In the genomic region with DNA sequence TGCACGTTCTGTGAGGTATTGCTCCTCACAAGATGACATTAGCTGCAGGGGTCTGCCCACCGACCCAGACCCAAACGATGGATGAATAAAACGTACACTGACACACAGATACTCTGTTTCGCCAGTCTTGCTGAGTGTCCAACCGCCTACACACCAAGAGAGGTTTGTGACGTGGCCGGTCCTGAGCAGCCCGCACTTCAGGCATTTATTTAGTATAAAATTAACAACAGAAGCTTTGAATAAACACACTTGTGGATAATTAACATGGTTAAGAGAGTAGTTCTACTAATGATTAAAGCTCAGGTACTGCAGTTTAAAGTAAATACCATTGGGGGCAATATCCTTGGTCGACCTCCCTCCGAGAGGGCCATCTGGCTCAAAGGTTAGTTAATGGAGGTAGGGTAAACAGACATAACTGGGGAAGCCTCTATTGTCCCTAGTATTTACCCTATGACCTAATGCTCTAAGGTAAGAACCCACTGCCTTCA, we compare ENCODE assay signal across 1 cellular context.
TF ChIP-seq lines count a peak whose summit lies in the region.

No MANE protein-coding gene starts in this region.

TF ChIP-seq in HepG2, 621 proteins besides CTCF, POLR2A, EP300 and RAD21 (continued from another document and continues in another):
- TF ChIP-seq, protein P1, sequence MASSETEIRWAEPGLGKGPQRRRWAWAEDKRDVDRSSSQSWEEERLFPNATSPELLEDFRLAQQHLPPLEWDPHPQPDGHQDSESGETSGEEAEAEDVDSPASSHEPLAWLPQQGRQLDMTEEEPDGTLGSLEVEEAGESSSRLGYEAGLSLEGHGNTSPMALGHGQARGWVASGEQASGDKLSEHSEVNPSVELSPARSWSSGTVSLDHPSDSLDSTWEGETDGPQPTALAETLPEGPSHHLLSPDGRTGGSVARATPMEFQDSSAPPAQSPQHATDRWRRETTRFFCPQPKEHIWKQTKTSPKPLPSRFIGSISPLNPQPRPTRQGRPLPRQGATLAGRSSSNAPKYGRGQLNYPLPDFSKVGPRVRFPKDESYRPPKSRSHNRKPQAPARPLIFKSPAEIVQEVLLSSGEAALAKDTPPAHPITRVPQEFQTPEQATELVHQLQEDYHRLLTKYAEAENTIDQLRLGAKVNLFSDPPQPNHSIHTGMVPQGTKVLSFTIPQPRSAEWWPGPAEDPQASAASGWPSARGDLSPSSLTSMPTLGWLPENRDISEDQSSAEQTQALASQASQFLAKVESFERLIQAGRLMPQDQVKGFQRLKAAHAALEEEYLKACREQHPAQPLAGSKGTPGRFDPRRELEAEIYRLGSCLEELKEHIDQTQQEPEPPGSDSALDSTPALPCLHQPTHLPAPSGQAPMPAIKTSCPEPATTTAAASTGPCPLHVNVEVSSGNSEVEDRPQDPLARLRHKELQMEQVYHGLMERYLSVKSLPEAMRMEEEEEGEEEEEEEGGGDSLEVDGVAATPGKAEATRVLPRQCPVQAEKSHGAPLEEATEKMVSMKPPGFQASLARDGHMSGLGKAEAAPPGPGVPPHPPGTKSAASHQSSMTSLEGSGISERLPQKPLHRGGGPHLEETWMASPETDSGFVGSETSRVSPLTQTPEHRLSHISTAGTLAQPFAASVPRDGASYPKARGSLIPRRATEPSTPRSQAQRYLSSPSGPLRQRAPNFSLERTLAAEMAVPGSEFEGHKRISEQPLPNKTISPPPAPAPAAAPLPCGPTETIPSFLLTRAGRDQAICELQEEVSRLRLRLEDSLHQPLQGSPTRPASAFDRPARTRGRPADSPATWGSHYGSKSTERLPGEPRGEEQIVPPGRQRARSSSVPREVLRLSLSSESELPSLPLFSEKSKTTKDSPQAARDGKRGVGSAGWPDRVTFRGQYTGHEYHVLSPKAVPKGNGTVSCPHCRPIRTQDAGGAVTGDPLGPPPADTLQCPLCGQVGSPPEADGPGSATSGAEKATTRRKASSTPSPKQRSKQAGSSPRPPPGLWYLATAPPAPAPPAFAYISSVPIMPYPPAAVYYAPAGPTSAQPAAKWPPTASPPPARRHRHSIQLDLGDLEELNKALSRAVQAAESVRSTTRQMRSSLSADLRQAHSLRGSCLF (CRISPR knock-in tag; IDR thresholded peaks at IDR 0.05; ENCODE audit: borderline replicate concordance): no peak
- TF ChIP-seq ZNF431 (CRISPR knock-in tag; IDR thresholded peaks at IDR 0.05; ENCODE audit: borderline replicate concordance, low read depth) (no peak; the same call in 1 of the 2 replicates), TOE1 (CRISPR knock-in tag; IDR thresholded peaks at IDR 0.05) (no peak), HNRNPH1 (optimal IDR thresholded peaks at IDR 0.05; ENCODE audit: low read depth, low read length) (no peak), ZNF614 (CRISPR knock-in tag; IDR thresholded peaks at IDR 0.05; ENCODE audit: borderline replicate concordance) (no peak; the same call in none of the 2 replicates), BORCS8-MEF2B (CRISPR knock-in tag; IDR thresholded peaks at IDR 0.05) (no peak), ZFP41 (CRISPR knock-in tag; IDR thresholded peaks at IDR 0.05; ENCODE audit: borderline replicate concordance) (no peak)
- TF ChIP-seq, protein P2, sequence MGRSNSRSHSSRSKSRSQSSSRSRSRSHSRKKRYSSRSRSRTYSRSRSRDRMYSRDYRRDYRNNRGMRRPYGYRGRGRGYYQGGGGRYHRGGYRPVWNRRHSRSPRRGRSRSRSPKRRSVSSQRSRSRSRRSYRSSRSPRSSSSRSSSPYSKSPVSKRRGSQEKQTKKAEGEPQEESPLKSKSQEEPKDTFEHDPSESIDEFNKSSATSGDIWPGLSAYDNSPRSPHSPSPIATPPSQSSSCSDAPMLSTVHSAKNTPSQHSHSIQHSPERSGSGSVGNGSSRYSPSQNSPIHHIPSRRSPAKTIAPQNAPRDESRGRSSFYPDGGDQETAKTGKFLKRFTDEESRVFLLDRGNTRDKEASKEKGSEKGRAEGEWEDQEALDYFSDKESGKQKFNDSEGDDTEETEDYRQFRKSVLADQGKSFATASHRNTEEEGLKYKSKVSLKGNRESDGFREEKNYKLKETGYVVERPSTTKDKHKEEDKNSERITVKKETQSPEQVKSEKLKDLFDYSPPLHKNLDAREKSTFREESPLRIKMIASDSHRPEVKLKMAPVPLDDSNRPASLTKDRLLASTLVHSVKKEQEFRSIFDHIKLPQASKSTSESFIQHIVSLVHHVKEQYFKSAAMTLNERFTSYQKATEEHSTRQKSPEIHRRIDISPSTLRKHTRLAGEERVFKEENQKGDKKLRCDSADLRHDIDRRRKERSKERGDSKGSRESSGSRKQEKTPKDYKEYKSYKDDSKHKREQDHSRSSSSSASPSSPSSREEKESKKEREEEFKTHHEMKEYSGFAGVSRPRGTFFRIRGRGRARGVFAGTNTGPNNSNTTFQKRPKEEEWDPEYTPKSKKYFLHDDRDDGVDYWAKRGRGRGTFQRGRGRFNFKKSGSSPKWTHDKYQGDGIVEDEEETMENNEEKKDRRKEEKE (IDR thresholded peaks at IDR 0.05): no peak
- TF ChIP-seq, protein P3, sequence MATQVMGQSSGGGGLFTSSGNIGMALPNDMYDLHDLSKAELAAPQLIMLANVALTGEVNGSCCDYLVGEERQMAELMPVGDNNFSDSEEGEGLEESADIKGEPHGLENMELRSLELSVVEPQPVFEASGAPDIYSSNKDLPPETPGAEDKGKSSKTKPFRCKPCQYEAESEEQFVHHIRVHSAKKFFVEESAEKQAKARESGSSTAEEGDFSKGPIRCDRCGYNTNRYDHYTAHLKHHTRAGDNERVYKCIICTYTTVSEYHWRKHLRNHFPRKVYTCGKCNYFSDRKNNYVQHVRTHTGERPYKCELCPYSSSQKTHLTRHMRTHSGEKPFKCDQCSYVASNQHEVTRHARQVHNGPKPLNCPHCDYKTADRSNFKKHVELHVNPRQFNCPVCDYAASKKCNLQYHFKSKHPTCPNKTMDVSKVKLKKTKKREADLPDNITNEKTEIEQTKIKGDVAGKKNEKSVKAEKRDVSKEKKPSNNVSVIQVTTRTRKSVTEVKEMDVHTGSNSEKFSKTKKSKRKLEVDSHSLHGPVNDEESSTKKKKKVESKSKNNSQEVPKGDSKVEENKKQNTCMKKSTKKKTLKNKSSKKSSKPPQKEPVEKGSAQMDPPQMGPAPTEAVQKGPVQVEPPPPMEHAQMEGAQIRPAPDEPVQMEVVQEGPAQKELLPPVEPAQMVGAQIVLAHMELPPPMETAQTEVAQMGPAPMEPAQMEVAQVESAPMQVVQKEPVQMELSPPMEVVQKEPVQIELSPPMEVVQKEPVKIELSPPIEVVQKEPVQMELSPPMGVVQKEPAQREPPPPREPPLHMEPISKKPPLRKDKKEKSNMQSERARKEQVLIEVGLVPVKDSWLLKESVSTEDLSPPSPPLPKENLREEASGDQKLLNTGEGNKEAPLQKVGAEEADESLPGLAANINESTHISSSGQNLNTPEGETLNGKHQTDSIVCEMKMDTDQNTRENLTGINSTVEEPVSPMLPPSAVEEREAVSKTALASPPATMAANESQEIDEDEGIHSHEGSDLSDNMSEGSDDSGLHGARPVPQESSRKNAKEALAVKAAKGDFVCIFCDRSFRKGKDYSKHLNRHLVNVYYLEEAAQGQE (IDR thresholded peaks at IDR 0.05; ENCODE audit: borderline replicate concordance in 1 of 2, low read depth in 1 of 2, low read length in 2 of 2): peak in 1 of 2 experiments; percentile 56; a peak in 1 of 4 replicates
- TF ChIP-seq, protein P4, sequence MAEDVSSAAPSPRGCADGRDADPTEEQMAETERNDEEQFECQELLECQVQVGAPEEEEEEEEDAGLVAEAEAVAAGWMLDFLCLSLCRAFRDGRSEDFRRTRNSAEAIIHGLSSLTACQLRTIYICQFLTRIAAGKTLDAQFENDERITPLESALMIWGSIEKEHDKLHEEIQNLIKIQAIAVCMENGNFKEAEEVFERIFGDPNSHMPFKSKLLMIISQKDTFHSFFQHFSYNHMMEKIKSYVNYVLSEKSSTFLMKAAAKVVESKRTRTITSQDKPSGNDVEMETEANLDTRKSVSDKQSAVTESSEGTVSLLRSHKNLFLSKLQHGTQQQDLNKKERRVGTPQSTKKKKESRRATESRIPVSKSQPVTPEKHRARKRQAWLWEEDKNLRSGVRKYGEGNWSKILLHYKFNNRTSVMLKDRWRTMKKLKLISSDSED (CRISPR knock-in tag; IDR thresholded peaks at IDR 0.05): no peak
- TF ChIP-seq, protein P5, sequence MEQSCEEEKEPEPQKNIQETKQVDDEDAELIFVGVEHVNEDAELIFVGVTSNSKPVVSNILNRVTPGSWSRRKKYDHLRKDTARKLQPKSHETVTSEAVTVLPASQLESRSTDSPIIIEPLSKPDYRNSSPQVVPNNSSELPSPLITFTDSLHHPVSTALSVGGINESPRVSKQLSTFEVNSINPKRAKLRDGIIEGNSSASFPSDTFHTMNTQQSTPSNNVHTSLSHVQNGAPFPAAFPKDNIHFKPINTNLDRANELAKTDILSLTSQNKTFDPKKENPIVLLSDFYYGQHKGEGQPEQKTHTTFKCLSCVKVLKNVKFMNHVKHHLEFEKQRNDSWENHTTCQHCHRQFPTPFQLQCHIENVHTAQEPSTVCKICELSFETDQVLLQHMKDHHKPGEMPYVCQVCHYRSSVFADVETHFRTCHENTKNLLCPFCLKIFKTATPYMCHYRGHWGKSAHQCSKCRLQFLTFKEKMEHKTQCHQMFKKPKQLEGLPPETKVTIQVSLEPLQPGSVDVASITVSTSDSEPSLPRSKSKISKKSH (CRISPR knock-in tag; IDR thresholded peaks at IDR 0.05; ENCODE audit: borderline replicate concordance): no peak
- TF ChIP-seq, protein P6, sequence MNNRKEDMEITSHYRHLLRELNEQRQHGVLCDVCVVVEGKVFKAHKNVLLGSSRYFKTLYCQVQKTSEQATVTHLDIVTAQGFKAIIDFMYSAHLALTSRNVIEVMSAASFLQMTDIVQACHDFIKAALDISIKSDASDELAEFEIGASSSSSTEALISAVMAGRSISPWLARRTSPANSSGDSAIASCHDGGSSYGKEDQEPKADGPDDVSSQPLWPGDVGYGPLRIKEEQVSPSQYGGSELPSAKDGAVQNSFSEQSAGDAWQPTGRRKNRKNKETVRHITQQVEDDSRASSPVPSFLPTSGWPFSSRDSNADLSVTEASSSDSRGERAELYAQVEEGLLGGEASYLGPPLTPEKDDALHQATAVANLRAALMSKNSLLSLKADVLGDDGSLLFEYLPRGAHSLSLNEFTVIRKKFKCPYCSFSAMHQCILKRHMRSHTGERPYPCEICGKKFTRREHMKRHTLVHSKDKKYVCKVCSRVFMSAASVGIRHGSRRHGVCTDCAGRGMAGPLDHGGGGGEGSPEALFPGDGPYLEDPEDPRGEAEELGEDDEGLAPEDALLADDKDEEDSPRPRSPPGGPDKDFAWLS (CRISPR knock-in tag; IDR thresholded peaks at IDR 0.05; ENCODE audit: borderline replicate concordance): no peak
- TF ChIP-seq, protein P7, sequence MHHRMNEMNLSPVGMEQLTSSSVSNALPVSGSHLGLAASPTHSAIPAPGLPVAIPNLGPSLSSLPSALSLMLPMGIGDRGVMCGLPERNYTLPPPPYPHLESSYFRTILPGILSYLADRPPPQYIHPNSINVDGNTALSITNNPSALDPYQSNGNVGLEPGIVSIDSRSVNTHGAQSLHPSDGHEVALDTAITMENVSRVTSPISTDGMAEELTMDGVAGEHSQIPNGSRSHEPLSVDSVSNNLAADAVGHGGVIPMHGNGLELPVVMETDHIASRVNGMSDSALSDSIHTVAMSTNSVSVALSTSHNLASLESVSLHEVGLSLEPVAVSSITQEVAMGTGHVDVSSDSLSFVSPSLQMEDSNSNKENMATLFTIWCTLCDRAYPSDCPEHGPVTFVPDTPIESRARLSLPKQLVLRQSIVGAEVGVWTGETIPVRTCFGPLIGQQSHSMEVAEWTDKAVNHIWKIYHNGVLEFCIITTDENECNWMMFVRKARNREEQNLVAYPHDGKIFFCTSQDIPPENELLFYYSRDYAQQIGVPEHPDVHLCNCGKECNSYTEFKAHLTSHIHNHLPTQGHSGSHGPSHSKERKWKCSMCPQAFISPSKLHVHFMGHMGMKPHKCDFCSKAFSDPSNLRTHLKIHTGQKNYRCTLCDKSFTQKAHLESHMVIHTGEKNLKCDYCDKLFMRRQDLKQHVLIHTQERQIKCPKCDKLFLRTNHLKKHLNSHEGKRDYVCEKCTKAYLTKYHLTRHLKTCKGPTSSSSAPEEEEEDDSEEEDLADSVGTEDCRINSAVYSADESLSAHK (CRISPR knock-in tag; IDR thresholded peaks at IDR 0.05; ENCODE audit: borderline replicate concordance): no peak
